1 cellular context compared by ENCODE assay signal in the genomic region with DNA sequence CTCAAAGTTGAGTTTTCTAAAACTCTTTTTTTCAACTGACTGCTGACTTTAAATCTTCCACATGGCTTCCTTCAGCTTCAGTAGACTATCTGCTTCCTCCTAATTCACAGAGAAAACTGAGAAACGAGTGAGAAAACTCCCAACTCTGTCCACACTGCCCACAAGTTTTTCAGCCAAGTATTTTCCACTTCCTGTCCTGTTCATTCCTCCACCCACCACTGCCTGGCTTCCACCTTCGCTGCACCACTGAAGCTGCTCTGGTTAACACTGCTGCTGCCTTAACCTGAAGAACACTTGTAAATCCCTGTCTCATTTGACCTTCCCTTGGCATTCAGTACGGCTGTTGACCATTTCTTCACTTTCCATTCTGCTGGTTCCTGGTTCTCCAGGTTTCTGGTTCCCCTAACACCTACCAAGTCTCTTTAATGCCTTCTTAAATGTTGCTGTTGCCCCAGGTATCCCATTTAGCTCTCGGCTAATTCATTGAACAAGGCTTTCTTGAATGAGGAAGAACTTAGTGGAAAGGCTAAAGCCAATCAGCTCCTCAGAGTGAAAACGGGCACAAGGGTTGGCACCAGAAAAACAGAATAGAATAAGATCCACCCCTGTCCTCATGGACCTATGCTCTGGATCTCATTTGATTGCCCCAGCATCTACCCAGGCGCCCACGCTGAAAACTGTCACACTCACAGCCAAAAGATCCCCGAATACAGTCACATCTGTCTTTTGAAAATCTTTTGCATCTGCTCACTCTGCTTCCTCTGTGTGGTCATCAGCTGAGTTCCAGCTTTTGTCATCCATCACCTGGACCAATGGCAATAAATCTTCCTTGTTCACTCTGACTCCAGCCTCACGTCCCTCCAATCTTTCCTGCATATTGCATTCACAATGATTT.
A peak's percentile ranks its signal among the peaks of the same experiment; 100 is the strongest.
TF ChIP-seq lines count a peak whose summit lies in the region.

No MANE protein-coding gene starts in this region.

TF ChIP-seq in GM12878, 131 proteins besides CTCF, POLR2A, EP300 and RAD21 (continued from another document):
- no peak for TF ChIP-seq YBX1 (IDR thresholded peaks at IDR 0.05)
- TF ChIP-seq MTA2 (IDR thresholded peaks at IDR 0.05; ENCODE audit: low read depth), result peak; percentile 52; the same call in 1 of the 2 replicates
- peak; percentile 76; the same call in 1 of the 2 replicates for TF ChIP-seq CBX5 (IDR thresholded peaks at IDR 0.05; ENCODE audit: low read depth)
- TF ChIP-seq BCL11A (IDR thresholded peaks at IDR 0.05; ENCODE audit: low read depth, low read length), result peak; percentile 52
- TF ChIP-seq POU2F2 (IDR thresholded peaks at IDR 0.05; ENCODE audit: borderline replicate concordance, low read depth, low read length), result 0 out of 3 replicates have a peak, but pooled peaks have one; percentile 18
- TF ChIP-seq YY1 (IDR thresholded peaks at IDR 0.05; ENCODE audit: low read depth, low read length), result 0 out of 2 replicates have a peak, but pooled peaks have one; percentile 24
- peak; percentile 54; the same call in 1 of the 2 replicates for TF ChIP-seq NBN (IDR thresholded peaks at IDR 0.05)
- TF ChIP-seq HSF1 (IDR thresholded peaks at IDR 0.05; ENCODE audit: low read depth, low read length), result no peak
- no peak for TF ChIP-seq PAX8 (IDR thresholded peaks at IDR 0.05)
- 0 out of 2 replicates have a peak, but pooled peaks have one; percentile 43 for TF ChIP-seq GATAD2B (conservative IDR thresholded peaks at IDR 0.05; ENCODE audit: low read depth)
- TF ChIP-seq CBFB (IDR thresholded peaks at IDR 0.05; ENCODE audit: low read depth), result 0 out of 2 replicates have a peak, but pooled peaks have one; percentile 24
- no peak for TF ChIP-seq MYB (IDR thresholded peaks at IDR 0.05; ENCODE audit: borderline replicate concordance, low read depth, low read length)
- TF ChIP-seq, protein P1, sequence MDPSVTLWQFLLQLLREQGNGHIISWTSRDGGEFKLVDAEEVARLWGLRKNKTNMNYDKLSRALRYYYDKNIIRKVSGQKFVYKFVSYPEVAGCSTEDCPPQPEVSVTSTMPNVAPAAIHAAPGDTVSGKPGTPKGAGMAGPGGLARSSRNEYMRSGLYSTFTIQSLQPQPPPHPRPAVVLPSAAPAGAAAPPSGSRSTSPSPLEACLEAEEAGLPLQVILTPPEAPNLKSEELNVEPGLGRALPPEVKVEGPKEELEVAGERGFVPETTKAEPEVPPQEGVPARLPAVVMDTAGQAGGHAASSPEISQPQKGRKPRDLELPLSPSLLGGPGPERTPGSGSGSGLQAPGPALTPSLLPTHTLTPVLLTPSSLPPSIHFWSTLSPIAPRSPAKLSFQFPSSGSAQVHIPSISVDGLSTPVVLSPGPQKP (IDR thresholded peaks at IDR 0.05; ENCODE audit: low read depth, low read length), result no peak
- 0 out of 2 replicates have a peak, but pooled peaks have one; percentile 26 for TF ChIP-seq NR2F1 (conservative IDR thresholded peaks at IDR 0.05)
- TF ChIP-seq WRNIP1 (IDR thresholded peaks at IDR 0.05; ENCODE audit: borderline replicate concordance, low read depth, low read length), result 0 out of 2 replicates have a peak, but pooled peaks have one; percentile 23
- TF ChIP-seq ATF7 (IDR thresholded peaks at IDR 0.05; ENCODE audit: low read depth), result 0 out of 2 replicates have a peak, but pooled peaks have one; percentile 27
- TF ChIP-seq, protein P2, sequence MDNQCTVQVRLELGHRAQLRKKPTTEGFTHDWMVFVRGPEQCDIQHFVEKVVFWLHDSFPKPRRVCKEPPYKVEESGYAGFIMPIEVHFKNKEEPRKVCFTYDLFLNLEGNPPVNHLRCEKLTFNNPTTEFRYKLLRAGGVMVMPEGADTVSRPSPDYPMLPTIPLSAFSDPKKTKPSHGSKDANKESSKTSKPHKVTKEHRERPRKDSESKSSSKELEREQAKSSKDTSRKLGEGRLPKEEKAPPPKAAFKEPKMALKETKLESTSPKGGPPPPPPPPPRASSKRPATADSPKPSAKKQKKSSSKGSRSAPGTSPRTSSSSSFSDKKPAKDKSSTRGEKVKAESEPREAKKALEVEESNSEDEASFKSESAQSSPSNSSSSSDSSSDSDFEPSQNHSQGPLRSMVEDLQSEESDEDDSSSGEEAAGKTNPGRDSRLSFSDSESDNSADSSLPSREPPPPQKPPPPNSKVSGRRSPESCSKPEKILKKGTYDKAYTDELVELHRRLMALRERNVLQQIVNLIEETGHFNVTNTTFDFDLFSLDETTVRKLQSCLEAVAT (IDR thresholded peaks at IDR 0.05), result 0 out of 2 replicates have a peak, but pooled peaks have one; percentile 27
- TF ChIP-seq PKNOX1 (IDR thresholded peaks at IDR 0.05), result peak; percentile 31; the same call in 1 of the 2 replicates
- peak; percentile 42 for TF ChIP-seq DPF2 (IDR thresholded peaks at IDR 0.05)
- peak; percentile 62; the same call in 1 of the 2 replicates for TF ChIP-seq SPI1 (IDR thresholded peaks at IDR 0.05; ENCODE audit: borderline replicate concordance, insufficient read depth, low read depth, low read length)
- TF ChIP-seq BMI1 (IDR thresholded peaks at IDR 0.05; ENCODE audit: borderline replicate concordance), result 0 out of 2 replicates have a peak, but pooled peaks have one; percentile 12
- TF ChIP-seq HCFC1 (IDR thresholded peaks at IDR 0.05; ENCODE audit: low read length), result no peak
- TF ChIP-seq CREB1 (IDR thresholded peaks at IDR 0.05; ENCODE audit: low read depth), result peak; percentile 56
- peak; percentile 90 for TF ChIP-seq IKZF1 (conservative IDR thresholded peaks at IDR 0.05)
- TF ChIP-seq IKZF2 (IDR thresholded peaks at IDR 0.05), result peak; percentile 83 to 89
- TF ChIP-seq FOXM1 (IDR thresholded peaks at IDR 0.05; ENCODE audit: low read depth, low read length), result peak; percentile 41; the same call in 1 of the 2 replicates
- peak; percentile 49; the same call in 1 of the 2 replicates for TF ChIP-seq CREM (IDR thresholded peaks at IDR 0.05; ENCODE audit: low read depth)
- TF ChIP-seq EGR1 (IDR thresholded peaks at IDR 0.05; ENCODE audit: borderline replicate concordance in 1 of 2, low read depth in 2 of 2, low read length in 2 of 2), result peak in 1 of 2 experiments; percentile 65; a peak in 2 of 3 replicates
- peak; percentile 50 for TF ChIP-seq NFIC (IDR thresholded peaks at IDR 0.05; ENCODE audit: low read depth, low read length)
- peak; percentile 23; the same call in 1 of the 2 replicates for TF ChIP-seq PAX5 (IDR thresholded peaks at IDR 0.05; ENCODE audit: borderline replicate concordance, low read depth, low read length)
- 0 out of 2 replicates have a peak, but pooled peaks have one; percentile 23 for TF ChIP-seq POLR2AphosphoS5 (IDR thresholded peaks at IDR 0.05; ENCODE audit: low read length)
- TF ChIP-seq MEF2A (IDR thresholded peaks at IDR 0.05; ENCODE audit: insufficient read depth, low read depth, low read length), result no peak
- 0 out of 2 replicates have a peak, but pooled peaks have one; percentile 41 for TF ChIP-seq IRF4 (IDR thresholded peaks at IDR 0.05; ENCODE audit: low read depth, low read length)
- no peak for TF ChIP-seq SMAD5 (IDR thresholded peaks at IDR 0.05; ENCODE audit: low read depth)
- TF ChIP-seq, protein P3, sequence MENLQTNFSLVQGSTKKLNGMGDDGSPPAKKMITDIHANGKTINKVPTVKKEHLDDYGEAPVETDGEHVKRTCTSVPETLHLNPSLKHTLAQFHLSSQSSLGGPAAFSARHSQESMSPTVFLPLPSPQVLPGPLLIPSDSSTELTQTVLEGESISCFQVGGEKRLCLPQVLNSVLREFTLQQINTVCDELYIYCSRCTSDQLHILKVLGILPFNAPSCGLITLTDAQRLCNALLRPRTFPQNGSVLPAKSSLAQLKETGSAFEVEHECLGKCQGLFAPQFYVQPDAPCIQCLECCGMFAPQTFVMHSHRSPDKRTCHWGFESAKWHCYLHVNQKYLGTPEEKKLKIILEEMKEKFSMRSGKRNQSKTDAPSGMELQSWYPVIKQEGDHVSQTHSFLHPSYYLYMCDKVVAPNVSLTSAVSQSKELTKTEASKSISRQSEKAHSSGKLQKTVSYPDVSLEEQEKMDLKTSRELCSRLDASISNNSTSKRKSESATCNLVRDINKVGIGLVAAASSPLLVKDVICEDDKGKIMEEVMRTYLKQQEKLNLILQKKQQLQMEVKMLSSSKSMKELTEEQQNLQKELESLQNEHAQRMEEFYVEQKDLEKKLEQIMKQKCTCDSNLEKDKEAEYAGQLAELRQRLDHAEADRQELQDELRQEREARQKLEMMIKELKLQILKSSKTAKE (IDR thresholded peaks at IDR 0.05; ENCODE audit: low read depth, poor library complexity, severe bottlenecking), result peak; percentile 22
- TF ChIP-seq RELB (IDR thresholded peaks at IDR 0.05; ENCODE audit: low read depth), result 0 out of 2 replicates have a peak, but pooled peaks have one; percentile 54
- TF ChIP-seq ETV6 (conservative IDR thresholded peaks at IDR 0.05 in 1 of 2, IDR thresholded peaks at IDR 0.05 in 1 of 2; ENCODE audit: borderline replicate concordance in 1 of 2, low read depth in 1 of 2), result peak in 1 of 2 experiments; percentile 62; a peak in 1 of 4 replicates
- TF ChIP-seq MXI1 (IDR thresholded peaks at IDR 0.05; ENCODE audit: low read depth, low read length), result no peak
- 0 out of 2 replicates have a peak, but pooled peaks have one; percentile 35 for TF ChIP-seq RCOR1 (conservative IDR thresholded peaks at IDR 0.05; ENCODE audit: low read depth, low read length)
